9 cellular contexts compared by ENCODE assay signal in the genomic region with DNA sequence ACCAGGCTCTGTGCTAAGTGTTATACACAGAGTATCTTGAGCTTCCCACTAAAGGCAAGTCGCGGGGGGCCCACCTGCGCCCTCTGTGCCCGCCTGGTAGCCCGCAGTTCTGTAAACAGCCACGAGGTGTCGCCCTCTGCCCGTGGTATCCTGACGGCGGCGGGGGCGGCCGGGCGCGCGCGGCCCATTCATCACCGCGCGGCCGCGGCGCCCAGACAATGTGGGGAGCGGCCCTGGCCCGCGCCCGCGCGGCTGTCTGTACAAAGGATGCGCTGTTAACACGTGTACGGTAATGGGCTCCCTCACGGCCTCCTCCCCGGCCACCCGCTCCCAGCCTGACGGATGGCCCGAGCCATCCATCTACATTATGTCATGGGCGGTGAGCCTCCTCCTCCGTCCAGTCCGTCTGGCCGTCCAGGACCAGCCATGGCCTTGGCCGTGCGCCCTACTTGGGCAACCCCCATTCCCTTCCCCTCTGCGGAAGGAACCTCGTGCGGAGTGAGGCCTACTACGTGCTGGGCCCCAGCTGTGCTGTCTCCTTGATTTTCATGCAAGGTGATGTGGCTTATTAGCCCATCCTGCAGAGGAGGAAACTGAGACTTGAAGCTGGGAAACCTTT.
DNase-seq lines count a peak whose midpoint lies in the region; ATAC-seq and TF ChIP-seq lines count a peak whose summit lies in the region.
"Had no signal": no experiment of that assay in that cellular context is flagged by ENCODE, and none has a peak within 500 bp of the region (broad histone marks: within the 10 kb centered on the region; RNA-seq: fewer than 3 reads in every experiment).

No MANE protein-coding gene starts in this region.

- no peaks in the 10 kb centered on the region for H3K27me3 Mint-ChIP-seq in activated naive CD4-positive, alpha-beta T cell treated with anti-CD3 and anti-CD28 coated beads, Interleukin-2, amount 50 U/mL, for 24 hours

- H3K4me1 ChIP-seq in OCI-LY7 (ENCODE audit: insufficient read depth, low read length, poor library complexity, severe bottlenecking) (no peaks in the 10 kb centered on the region), heart left ventricle (peaks cover 0 to 7% (median 0%) of the 10 kb centered on the region in 12 donors)

- intact Hi-C loops in OCI-LY7 (cut with micrococcal nuclease; ENCODE audit: unreplicated experiment): no loop called here
- intact Hi-C loops in heart left ventricle (cut with DNase I): loop anchor here (1.0 to 10.0 kb wide), 14 partner anchors 79 to 1252 kb away; partner anchors contain the start of gene MN1 (in 4 of the 10)
- intact Hi-C loops in posterior vena cava (cut with DNase I): loop anchor here (10.0 kb wide), 3 partner anchors 648 to 1248 kb away; partner anchors contain the start of gene MN1 (in 1 of the 2)

- H3K36me3 ChIP-seq in OCI-LY7 (ENCODE audit: insufficient read depth, low read length) (no peaks in the 10 kb centered on the region), heart left ventricle (no peaks in the 10 kb centered on the region)

- H3K9me3 ChIP-seq in OCI-LY7 (ENCODE audit: low read length) (peaks cover 9% of the 10 kb centered on the region; the same call in 1 of the 2 replicates), heart left ventricle (peaks cover 0 to 10% (median 0%) of the 10 kb centered on the region in 12 donors)

- H3K27ac Mint-ChIP-seq in activated naive CD4-positive, alpha-beta T cell treated with anti-CD3 and anti-CD28 coated beads, Interleukin-2, amount 50 U/mL, for 24 hours: no peak overlapping the region

- peak; percentile 4 for DNase-seq in NCI-H1694 treated with DMSO at 0.1 percent for 48 hours (lab: John Stamatoyannopoulos, UW)
- no peak for DNase-seq in NCI-H1694 (lab: John Stamatoyannopoulos, UW)
- no peak for DNase-seq in OCI-LY7 (ENCODE audit: low spot score)
- DNase-seq in heart left ventricle: peak; percentile 50 to 79 (median 67)
- DNase-seq in posterior vena cava (ENCODE audit: low spot score): peak; percentile 89
- DNase-seq in AML-193 (lab: John Stamatoyannopoulos, UW): no peak

- ATAC-seq in heart left ventricle (peak; percentile 53 to 93 (median 83)), GM18517 (IDR thresholded peaks at IDR 0.05; ENCODE audit: unreplicated experiment) (no peak)

- H3K27ac ChIP-seq in OCI-LY7 (ENCODE audit: low read depth, low read length, poor library complexity, severe bottlenecking) (no peak overlapping the region), heart left ventricle (no peak overlapping the region)
- H3K27ac ChIP-seq: BLaER1 treated with 17β-estradiol and CSF1 and Interleukin-3, amounts not matched to agents 10 nM and 100 nM had no signal

- H3K79me2 ChIP-seq in OCI-LY7 (ENCODE audit: insufficient read depth, low read depth, low read length): no peaks in the 10 kb centered on the region

- peak overlapping the region; percentile 15 for H3K4me3 Mint-ChIP-seq in activated naive CD4-positive, alpha-beta T cell treated with anti-CD3 and anti-CD28 coated beads, Interleukin-2, amount 50 U/mL, for 24 hours

- H3K36me3 Mint-ChIP-seq in activated naive CD4-positive, alpha-beta T cell treated with anti-CD3 and anti-CD28 coated beads, Interleukin-2, amount 50 U/mL, for 24 hours: peaks cover 11% of the 10 kb centered on the region

- peaks cover 11% of the 10 kb centered on the region for H3K4me1 Mint-ChIP-seq in activated naive CD4-positive, alpha-beta T cell treated with anti-CD3 and anti-CD28 coated beads, Interleukin-2, amount 50 U/mL, for 24 hours

- H3K9me2 ChIP-seq in OCI-LY7 (ENCODE audit: insufficient read depth, low read length): no peaks in the 10 kb centered on the region

- POLR2A ChIA-PET in OCI-LY7 (lab: Charles Lee): no interaction called here

- H3K4me2 ChIP-seq in OCI-LY7 (ENCODE audit: low read length): no peak overlapping the region
- H3K4me2 ChIP-seq: BLaER1 treated with 17β-estradiol and CSF1 and Interleukin-3, amounts not matched to agents 10 nM and 100 nM had no signal

- H3K9me3 Mint-ChIP-seq in activated naive CD4-positive, alpha-beta T cell treated with anti-CD3 and anti-CD28 coated beads, Interleukin-2, amount 50 U/mL, for 24 hours: no peaks in the 10 kb centered on the region

- H4K20me1 ChIP-seq in OCI-LY7 (ENCODE audit: insufficient read depth, low read length): no peaks in the 10 kb centered on the region

- no peak for TF ChIP-seq POLR2A in heart left ventricle (IDR thresholded peaks at IDR 0.05)

- BruUV-seq in OCI-LY7 (replicated peaks; lab: Mats Ljungman, UMichigan): no TSS peak

- H3K27me3 ChIP-seq in heart left ventricle: no peaks in the 10 kb centered on the region
- H3K27me3 ChIP-seq: BLaER1 treated with 17β-estradiol and CSF1 and Interleukin-3, amounts not matched to agents 10 nM and 100 nM had no signal

- H3K4me3 ChIP-seq in OCI-LY7 (ENCODE audit: low read depth, low read length, poor library complexity, severe bottlenecking) (no peak overlapping the region), heart left ventricle (peak overlapping the region in 10 of 12 donors; percentile 8 to 42 (median 37))
- H3K4me3 ChIP-seq: BLaER1 treated with 17β-estradiol and CSF1 and Interleukin-3, amounts not matched to agents 10 nM and 100 nM had no signal

- WGBS in heart left ventricle, 4 donors: 13 to 38% (median 16%) methylated on average over 20 to 47 of the region's 47 CpGs

- no peak overlapping the region for H2AFZ ChIP-seq in OCI-LY7 (ENCODE audit: low read length)

- CTCF ChIA-PET in OCI-LY7 (lab: Charles Lee; ENCODE audit: unreplicated experiment): no interaction called here

- peak; percentile 67 for TF ChIP-seq CTCF in OCI-LY7 (conservative IDR thresholded peaks at IDR 0.05; ENCODE audit: low read length)
- peak; percentile 82 to 98 (median 92) for TF ChIP-seq CTCF in heart left ventricle (IDR thresholded peaks at IDR 0.05)

Comparison
In these comparisons a context has a peak if more than half of its experiments do, and no peak if none do; other contexts are left out.
1. DNase-seq: peak in NCI-H1694 treated with DMSO at 0.1 percent for 48 hours (single experiment), heart left ventricle (5 of 5) and posterior vena cava (single experiment); none in NCI-H1694 (single experiment), OCI-LY7 (single experiment) and AML-193 (0 of 2).